ENCODE assay signal across 11 cellular contexts in genomic region chr12:123907726-123908476, GRCh38.
DNase-seq lines count a peak whose midpoint lies in the region; ATAC-seq and TF ChIP-seq lines count a peak whose summit lies in the region.
"Had no signal": no experiment of that assay in that cellular context is flagged by ENCODE, and none has a peak within 500 bp of the region (broad histone marks: within the 10 kb centered on the region; RNA-seq: fewer than 3 reads in every experiment).

No MANE protein-coding gene starts in this region.

- 51% methylated on average over 12 of the region's 12 CpGs for WGBS in hepatocyte (ENCODE audit: low lambda C conversion rate, missing lambda C conversion rate)

- H4K20me1 ChIP-seq in HCT116 (ENCODE audit: insufficient read depth) (no peaks in the 10 kb centered on the region), hepatocyte (ENCODE audit: insufficient read depth, poor library complexity, severe bottlenecking) (no peaks in the 10 kb centered on the region)

- no peak overlapping the region for H2AFZ ChIP-seq in HCT116 (ENCODE audit: low read depth, low read length, poor library complexity, severe bottlenecking)
- no peak overlapping the region for H2AFZ ChIP-seq in hepatocyte

- H3K27me3 ChIP-seq in HCT116 (ENCODE audit: insufficient read depth, low read length) (no peaks in the 10 kb centered on the region), hepatocyte (no peaks in the 10 kb centered on the region)
- H3K27me3 ChIP-seq: thyroid gland had no signal

- POLR2A ChIA-PET in HCT116 (lab: Charles Lee): no interaction called here
- POLR2A ChIA-PET in naive thymus-derived CD8-positive, alpha-beta T cell (lab: Charles Lee): no interaction called here

- no peak overlapping the region for H3K9ac ChIP-seq in HCT116 (ENCODE audit: low read length)

- H3K27me3 Mint-ChIP-seq in naive thymus-derived CD8-positive, alpha-beta T cell: peaks cover 0 to 3% (median 0%) of the 10 kb centered on the region in 5 donors
- peaks cover 2 to 9% (median 2%) of the 10 kb centered on the region in 3 donors for H3K27me3 Mint-ChIP-seq in CD14-positive monocyte (ENCODE audit: low read depth in 3 of 3)

- H3K4me1 ChIP-seq in HCT116 (ENCODE audit: control insufficient read depth in 1 of 2, insufficient read depth in 2 of 2, low read length in 2 of 2) (peaks cover 12 to 24% of the 10 kb centered on the region in 2 experiments), hepatocyte (ENCODE audit: insufficient read depth) (peaks cover 14% of the 10 kb centered on the region)
- H3K4me1 ChIP-seq: prostate gland, thyroid gland had no signal

- ATAC-seq in HCT116: peak; percentile 48
- ATAC-seq in naive thymus-derived CD8-positive, alpha-beta T cell: no peak

- H3K79me2 ChIP-seq in HCT116 (ENCODE audit: insufficient read depth, low read length) (no peaks in the 10 kb centered on the region), hepatocyte (no peaks in the 10 kb centered on the region)

- peak overlapping the region in 3 of 10 donors; percentile 61 to 78 (median 66) for H3K27ac Mint-ChIP-seq in naive thymus-derived CD8-positive, alpha-beta T cell
- no peak overlapping the region for H3K27ac Mint-ChIP-seq in CD14-positive monocyte

- DNase-seq in HCT116 (ENCODE audit: low read depth, low spot score): no peak
- peak; percentile 14 for DNase-seq in astrocyte of the hippocampus (ENCODE audit: low read depth, low spot score)
- DNase-seq in hepatocyte (ENCODE audit: low spot score): peak; percentile 30
- DNase-seq in substantia nigra (lab: John Stamatoyannopoulos, UW): peak in 14 of 49 donors; percentile 5 to 35 (median 10)
- DNase-seq in naive thymus-derived CD8-positive, alpha-beta T cell: no peak
- DNase-seq in NCI-H524 (lab: John Stamatoyannopoulos, UW): no peak
- no peak for DNase-seq in CD14-positive monocyte (ENCODE audit: low spot score)
- DNase-seq: central memory CD4-positive, alpha-beta T cell; NCI-H2107; thyroid gland had no signal

- no peaks in the 10 kb centered on the region for H3K36me3 Mint-ChIP-seq in naive thymus-derived CD8-positive, alpha-beta T cell
- no peaks in the 10 kb centered on the region for H3K36me3 Mint-ChIP-seq in CD14-positive monocyte

- peaks cover 6 to 18% (median 14%) of the 10 kb centered on the region in 4 donors for H3K4me1 Mint-ChIP-seq in naive thymus-derived CD8-positive, alpha-beta T cell
- H3K4me1 Mint-ChIP-seq in CD14-positive monocyte: no peaks in the 10 kb centered on the region

- H3K9me3 Mint-ChIP-seq in naive thymus-derived CD8-positive, alpha-beta T cell: no peaks in the 10 kb centered on the region
- H3K9me3 Mint-ChIP-seq in CD14-positive monocyte: no peaks in the 10 kb centered on the region

- no peak for TF ChIP-seq CTCF in HCT116 (IDR thresholded peaks at IDR 0.05 in 2 of 3, conservative IDR thresholded peaks at IDR 0.05 in 1 of 3; ENCODE audit: borderline replicate concordance in 1 of 3, insufficient read depth in 1 of 3, low read depth in 2 of 3, low read length in 2 of 3)
- TF ChIP-seq CTCF in hepatocyte (IDR thresholded peaks at IDR 0.05; ENCODE audit: poor library complexity): no peak
- no peak for TF ChIP-seq CTCF in CD14-positive monocyte (IDR thresholded peaks at IDR 0.05)

- RAD21 ChIA-PET in HCT116 (lab: Charles Lee; ENCODE audit: low non-redundant PET in 1 of 2, low total read pairs in 2 of 2, uncharacterized antibody in 2 of 2, unreplicated experiment in 2 of 2): no interaction called here

- H3K9me2 ChIP-seq in HCT116 (ENCODE audit: insufficient read depth): no peaks in the 10 kb centered on the region
- no peaks in the 10 kb centered on the region for H3K9me2 ChIP-seq in hepatocyte (replicated peaks; ENCODE audit: insufficient read depth)

- H3K27ac ChIP-seq in HCT116 (ENCODE audit: low read depth, low read length): no peak overlapping the region; the same call in 1 of the 2 replicates
- H3K27ac ChIP-seq in hepatocyte: peak overlapping the region; percentile 12
- peak overlapping the region; percentile 27 for H3K27ac ChIP-seq in substantia nigra (ENCODE audit: low read depth, low read length, poor library complexity, severe bottlenecking)
- H3K27ac ChIP-seq: prostate gland, thyroid gland had no signal

- H3K4me2 ChIP-seq in HCT116 (ENCODE audit: low read length): no peak overlapping the region
- peak overlapping the region; percentile 32 for H3K4me2 ChIP-seq in hepatocyte

- CTCF ChIA-PET in HCT116 (lab: Charles Lee): no interaction called here

- TF ChIP-seq RAD21 in HCT116 (IDR thresholded peaks at IDR 0.05; ENCODE audit: low read depth): no peak

- H3K36me3 ChIP-seq in HCT116 (ENCODE audit: control insufficient read depth in 1 of 2, insufficient read depth in 2 of 2, low read length in 2 of 2) (no peaks in the 10 kb centered on the region), hepatocyte (replicated peaks; ENCODE audit: insufficient read depth, low read depth) (no peaks in the 10 kb centered on the region)
- H3K36me3 ChIP-seq: prostate gland, thyroid gland had no signal

- TF ChIP-seq POLR2A in HCT116 (IDR thresholded peaks at IDR 0.05; ENCODE audit: borderline replicate concordance, extremely low read depth, insufficient read depth, insufficient read length): no peak

- intact Hi-C loops in HCT116 (cut with micrococcal nuclease): no loop called here
- intact Hi-C loops in CD14-positive monocyte (cut with micrococcal nuclease): loop anchor here in 1 of 2 donors (5.0 kb wide), 1 partner anchor 74 kb away; no protein-coding TSS in a partner anchor

- no peak overlapping the region for H3K4me3 Mint-ChIP-seq in naive thymus-derived CD8-positive, alpha-beta T cell
- no peak overlapping the region for H3K4me3 Mint-ChIP-seq in CD14-positive monocyte

- no TSS peak for BruUV-seq in HCT116 (replicated peaks; lab: Mats Ljungman, UMichigan)

- H3K9me3 ChIP-seq in HCT116 (ENCODE audit: control insufficient read depth in 1 of 2, insufficient read depth in 1 of 2, low read depth in 1 of 2, low read length in 2 of 2) (no peaks in the 10 kb centered on the region), hepatocyte (ENCODE audit: low read depth) (no peaks in the 10 kb centered on the region)
- H3K9me3 ChIP-seq: prostate gland, thyroid gland had no signal

- no peak overlapping the region for H3K4me3 ChIP-seq in HCT116 (replicated peaks in 1 of 2; ENCODE audit: low read depth in 1 of 2, low read length in 2 of 2)
- H3K4me3 ChIP-seq in hepatocyte: no peak overlapping the region
- H3K4me3 ChIP-seq: prostate gland, thyroid gland had no signal

TF ChIP-seq in HCT116, 20 proteins besides CTCF, POLR2A, EP300 and RAD21:
- TF ChIP-seq SIN3A (IDR thresholded peaks at IDR 0.05; ENCODE audit: low read depth) (no peak), POLR2AphosphoS5 (IDR thresholded peaks at IDR 0.05; ENCODE audit: low read depth, low read length) (no peak), MAX (IDR thresholded peaks at IDR 0.05) (no peak), ZBTB33 (IDR thresholded peaks at IDR 0.05; ENCODE audit: extremely low read depth, insufficient replicate concordance, low read length) (no peak), SRF (IDR thresholded peaks at IDR 0.05; ENCODE audit: low read depth) (no peak)

Comparison
In these comparisons a context has a peak if more than half of its experiments do, and no peak if none do; other contexts are left out.
1. DNase-seq: peak in astrocyte of the hippocampus (single experiment) and hepatocyte (single experiment); none in HCT116 (single experiment), naive thymus-derived CD8-positive, alpha-beta T cell (0 of 10), NCI-H524 (0 of 2) and CD14-positive monocyte (single experiment).